ENCODE assay signal across 13 cellular contexts in genomic region chr1:234381699-234382555, GRCh38. TPM values are rescaled to one million over a fixed set of nuclear protein-coding genes. Genes with fewer than 3 reads are reported as not detected.
"Had no signal": no experiment of that assay in that cellular context is flagged by ENCODE, and none has a peak within 500 bp of the region (broad histone marks: within the 10 kb centered on the region; RNA-seq: fewer than 3 reads in every experiment).

No MANE protein-coding gene starts in this region.

- H3K4me1 Mint-ChIP-seq: endodermal cell, mesothelial cell of epicardium had no signal

- H3K27me3 Mint-ChIP-seq: activated CD4-positive, alpha-beta memory T cell treated with anti-CD3 and anti-CD28 coated beads, Interleukin-2, amount 10 ng/mL, durations not matched to agents 7 days and 5 days had no signal

- H3K9me3 ChIP-seq: ascending aorta, gastroesophageal sphincter, lower lobe of right lung, pancreas, tibial artery had no signal

- H3K4me1 ChIP-seq: ascending aorta, gastroesophageal sphincter, lower lobe of right lung, pancreas, tibial artery had no signal

- DNase-seq: activated CD4-positive, alpha-beta memory T cell treated with anti-CD3 and anti-CD28 coated beads, Interleukin-2, amount 10 ng/mL, durations not matched to agents 7 days and 5 days; activated CD4-positive, CD25-positive, alpha-beta regulatory T cell treated with anti-CD3 and anti-CD28 coated beads, Interleukin-2, amount 50 U/mL, for 72 hours; endodermal cell; left colon; lower lobe of right lung; pancreas; stimulated activated CD4-positive, alpha-beta T cell treated with anti-CD3 and anti-CD28 coated beads, Interleukin-1b, Interleukin-23, amount 100 ng/mL, for 48 hours; T1000; tibial artery had no signal

- H3K27ac ChIP-seq: ascending aorta, gastroesophageal sphincter, lower lobe of right lung, pancreas, SK-N-MC, tibial artery had no signal

- H3K27ac Mint-ChIP-seq: activated CD4-positive, alpha-beta memory T cell treated with anti-CD3 and anti-CD28 coated beads, Interleukin-2, amount 10 ng/mL, durations not matched to agents 7 days and 5 days; endodermal cell; mesothelial cell of epicardium had no signal

- H3K4me3 ChIP-seq: ascending aorta, gastroesophageal sphincter, lower lobe of right lung, pancreas, SK-N-MC, tibial artery had no signal

- H3K9me3 Mint-ChIP-seq: activated CD4-positive, alpha-beta memory T cell treated with anti-CD3 and anti-CD28 coated beads, Interleukin-2, amount 10 ng/mL, durations not matched to agents 7 days and 5 days; endodermal cell; mesothelial cell of epicardium had no signal

- H3K4me3 Mint-ChIP-seq: activated CD4-positive, alpha-beta memory T cell treated with anti-CD3 and anti-CD28 coated beads, Interleukin-2, amount 10 ng/mL, durations not matched to agents 7 days and 5 days; endodermal cell; mesothelial cell of epicardium had no signal

- ATAC-seq: gastroesophageal sphincter, left colon, lower lobe of right lung, pancreas had no signal

- H3K27me3 ChIP-seq: ascending aorta, gastroesophageal sphincter, pancreas, tibial artery had no signal

RNA-seq across cellular contexts. Expression of gene COA6, which starts 8.7 kb away (rescaled TPM):
- total RNA-seq: ascending aorta had no signal
